In the genomic region with DNA sequence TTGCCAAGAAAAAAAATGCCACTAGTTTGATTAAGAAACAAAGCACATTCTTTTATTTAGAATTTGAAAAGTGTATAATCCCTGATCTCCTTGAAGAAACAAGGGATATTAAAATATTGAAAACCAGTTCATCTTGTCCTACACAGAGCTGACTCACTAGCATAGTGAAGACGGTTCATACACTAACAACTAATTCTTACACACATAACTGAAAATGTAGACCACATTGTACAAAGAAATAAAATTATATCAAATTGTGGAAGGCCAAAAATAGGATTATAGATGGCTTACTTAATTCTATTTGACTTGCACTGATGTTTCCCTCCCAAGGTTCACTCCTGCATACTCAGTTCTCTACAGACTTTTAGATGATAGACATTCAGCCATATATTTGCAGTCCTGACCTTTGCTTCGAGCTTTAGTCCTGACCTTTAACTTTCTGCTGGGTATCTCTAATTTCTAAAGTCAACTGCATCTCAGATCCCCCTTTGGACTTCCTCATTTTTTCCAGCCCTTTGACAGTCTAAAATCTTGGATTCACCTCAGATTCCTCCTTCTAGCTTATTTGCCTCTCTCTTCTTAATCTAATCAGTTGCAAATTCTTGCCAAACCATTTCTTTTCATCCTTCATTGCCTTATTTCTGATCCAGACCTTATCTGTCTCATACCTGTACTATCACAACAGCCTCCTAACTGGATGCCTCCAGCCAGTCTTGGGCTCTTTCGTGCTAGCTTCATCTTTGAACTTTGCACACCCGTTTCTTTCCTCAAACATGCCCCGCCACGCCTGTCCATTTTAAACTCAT, we compare ENCODE assay signal across 1 cellular context.
TF ChIP-seq lines count a peak whose summit lies in the region.

No MANE protein-coding gene starts in this region.

TF ChIP-seq in HepG2, 621 proteins besides CTCF, POLR2A, EP300 and RAD21 (continued from another document):
- TF ChIP-seq ZNF781 (CRISPR knock-in tag; IDR thresholded peaks at IDR 0.05; ENCODE audit: borderline replicate concordance, not compliant biosample characterization) (no peak), ZNF816 (CRISPR knock-in tag; IDR thresholded peaks at IDR 0.05; ENCODE audit: borderline replicate concordance) (no peak), SP4 (CRISPR knock-in tag; IDR thresholded peaks at IDR 0.05) (no peak), SALL1 (CRISPR knock-in tag; IDR thresholded peaks at IDR 0.05) (0 out of 2 replicates have a peak, but pooled peaks have one; percentile 30), ZNF713 (CRISPR knock-in tag; IDR thresholded peaks at IDR 0.05) (no peak), SYNCRIP (IDR thresholded peaks at IDR 0.05; ENCODE audit: insufficient read depth, low read depth, low read length) (no peak)
- TF ChIP-seq, protein P1, sequence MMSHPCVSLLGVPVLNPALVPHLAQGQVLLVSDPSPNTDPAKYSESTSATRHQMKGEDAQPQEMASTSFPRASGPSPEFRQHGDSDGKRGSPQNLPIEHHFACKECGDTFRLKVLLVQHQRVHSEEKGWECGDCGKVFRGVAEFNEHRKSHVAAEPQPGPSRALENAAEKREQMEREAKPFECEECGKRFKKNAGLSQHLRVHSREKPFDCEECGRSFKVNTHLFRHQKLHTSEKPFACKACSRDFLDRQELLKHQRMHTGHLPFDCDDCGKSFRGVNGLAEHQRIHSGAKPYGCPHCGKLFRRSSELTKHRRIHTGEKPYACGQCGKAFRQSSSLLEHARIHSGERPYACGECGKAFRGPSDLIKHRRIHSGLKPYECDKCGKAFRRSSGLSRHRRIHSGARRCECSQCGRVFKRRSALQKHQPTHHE (CRISPR knock-in tag; IDR thresholded peaks at IDR 0.05; ENCODE audit: borderline replicate concordance): no peak
TF ChIP-seq in HepG2: peak in this region for 39.
